ENCODE assay signal across 23 cellular contexts in genomic region chr9:123296174-123296573, GRCh38. TPM values are rescaled to one million over a fixed set of nuclear protein-coding genes. Genes with fewer than 3 reads are reported as not detected.
"Had no signal": no experiment of that assay in that cellular context is flagged by ENCODE, and none has a peak within 500 bp of the region (broad histone marks: within the 10 kb centered on the region; RNA-seq: fewer than 3 reads in every experiment).

No MANE protein-coding gene starts in this region.

- H3K27ac Mint-ChIP-seq: immature natural killer cell; nephron; stimulated activated naive B cell treated with anti-CD40 and anti-IgM and Interleukin-4, amounts not matched to agents 10 μg/mL and 1 μg/mL and 100 μg/mL, for 72 hours had no signal

- H3K4me1 ChIP-seq: gastroesophageal sphincter, lower lobe of right lung had no signal

- H3K27me3 ChIP-seq: sigmoid colon had no signal

- H3K4me3 Mint-ChIP-seq: immature natural killer cell; naive B cell; nephron; stimulated activated naive B cell treated with anti-CD40 and anti-IgM and Interleukin-4, amounts not matched to agents 10 μg/mL and 1 μg/mL and 100 μg/mL, for 72 hours had no signal

- H3K27ac ChIP-seq: gastroesophageal sphincter, left ventricle myocardium inferior, lower lobe of right lung, neutrophil, sigmoid colon, skin epidermis had no signal

- DNase-seq: effector memory CD4-positive, alpha-beta T cell; glutamatergic neuron; immature natural killer cell; kidney; left cardiac atrium; left ventricle myocardium inferior; lower lobe of right lung; mesenchymal stem cell; naive B cell; sigmoid colon; stimulated activated CD4-positive, alpha-beta T cell treated with anti-CD3 and anti-CD28 coated beads, Interleukin-2, amount 100 ng/mL, for 24 hours; stimulated activated CD4-positive, alpha-beta T cell treated with anti-CD3 and anti-CD28 coated beads, Interleukin-4, amount 100 ng/mL, for 4 hours; stimulated activated naive B cell treated with anti-CD40 and anti-IgM and Interleukin-4, amounts not matched to agents 10 μg/mL and 1 μg/mL and 100 μg/mL, for 72 hours; trophoblast cell had no signal

- H3K36me3 ChIP-seq: gastroesophageal sphincter, left ventricle myocardium inferior, lower lobe of right lung, neutrophil, sigmoid colon had no signal

- H3K27me3 Mint-ChIP-seq: naive B cell; stimulated activated naive B cell treated with anti-CD40 and anti-IgM and Interleukin-4, amounts not matched to agents 10 μg/mL and 1 μg/mL and 100 μg/mL, for 72 hours had no signal

- H3K9me3 Mint-ChIP-seq: naive B cell; nephron; stimulated activated naive B cell treated with anti-CD40 and anti-IgM and Interleukin-4, amounts not matched to agents 10 μg/mL and 1 μg/mL and 100 μg/mL, for 72 hours had no signal

- H3K4me3 ChIP-seq: gastroesophageal sphincter, left ventricle myocardium inferior, lower lobe of right lung, sigmoid colon, skin epidermis had no signal

- H3K36me3 Mint-ChIP-seq: immature natural killer cell; naive B cell; stimulated activated naive B cell treated with anti-CD40 and anti-IgM and Interleukin-4, amounts not matched to agents 10 μg/mL and 1 μg/mL and 100 μg/mL, for 72 hours had no signal

- FAIRE-seq: endometrium, kidney had no signal

- ATAC-seq: esophagus mucosa; gastroesophageal sphincter; left cardiac atrium; stimulated activated naive B cell treated with anti-CD40 and anti-IgM and Interleukin-4, amounts not matched to agents 10 μg/mL and 1 μg/mL and 100 μg/mL, for 72 hours had no signal

- H3K9me3 ChIP-seq: gastroesophageal sphincter, left ventricle myocardium inferior, lower lobe of right lung, neutrophil, sigmoid colon had no signal

- H3K4me1 Mint-ChIP-seq: nephron had no signal

RNA-seq across cellular contexts. Expression of gene CRB2, which starts 59.8 kb away (rescaled TPM):
- total RNA-seq: esophagus mucosa, fibroblast of villous mesenchyme, gastroesophageal sphincter, left ventricle myocardium inferior, lower lobe of right lung, osteoblast, pulmonary artery endothelial cell had no signal
